Comparison of ENCODE assay signal across 21 cellular contexts in genomic region chr2:84836215-84836614, GRCh38. TPM values are rescaled to one million over a fixed set of nuclear protein-coding genes. Genes with fewer than 3 reads are reported as not detected.
DNase-seq lines count a peak whose midpoint lies in the region; ATAC-seq lines count a peak whose summit lies in the region.
"Had no signal": no experiment of that assay in that cellular context is flagged by ENCODE, and none has a peak within 500 bp of the region (broad histone marks: within the 10 kb centered on the region; RNA-seq: fewer than 3 reads in every experiment).

No MANE protein-coding gene starts in this region.

- H3K27ac Mint-ChIP-seq in activated T-cell treated with anti-CD3 and anti-CD28 coated beads, Interleukin-2, amount 50 U/mL, for 72 hours, result peak overlapping the region; percentile 38
- peak overlapping the region in 4 of 7 donors; percentile 39 to 85 (median 80) for H3K27ac Mint-ChIP-seq in CD4-positive, alpha-beta memory T cell
- H3K27ac Mint-ChIP-seq in activated T-helper 17 cell treated with anti-CD3 and anti-CD28 coated beads, Interleukin-2, amount 50 U/mL, for 72 hours, result peak overlapping the region; percentile 22
- peak overlapping the region in 8 of 10 donors; percentile 43 to 93 (median 77) for H3K27ac Mint-ChIP-seq in naive thymus-derived CD8-positive, alpha-beta T cell
- H3K27ac Mint-ChIP-seq: H9, HFFc6, IgD-negative memory B cell had no signal

- no peak overlapping the region for H3K4me3 Mint-ChIP-seq in activated T-cell treated with anti-CD3 and anti-CD28 coated beads, Interleukin-2, amount 50 U/mL, for 72 hours
- H3K4me3 Mint-ChIP-seq in CD4-positive, alpha-beta memory T cell, result peak overlapping the region in 4 of 8 donors; percentile 19 to 70 (median 48)
- H3K4me3 Mint-ChIP-seq in activated T-helper 17 cell treated with anti-CD3 and anti-CD28 coated beads, Interleukin-2, amount 50 U/mL, for 72 hours, result no peak overlapping the region
- H3K4me3 Mint-ChIP-seq in naive thymus-derived CD8-positive, alpha-beta T cell, result peak overlapping the region in 7 of 10 donors; percentile 10 to 37 (median 23)
- H3K4me3 Mint-ChIP-seq: H9, HFFc6 had no signal

- H3K4me1 ChIP-seq in CD4-positive, alpha-beta memory T cell (ENCODE audit: insufficient read depth, low read length), result peaks cover 87% of the 10 kb centered on the region
- H3K4me1 ChIP-seq: Caco-2 had no signal

- H3K36me3 ChIP-seq in CD4-positive, alpha-beta memory T cell (ENCODE audit: insufficient read depth, low read length), result peaks cover 22% of the 10 kb centered on the region
- H3K36me3 ChIP-seq: SJSA1 had no signal

- H3K4me3 ChIP-seq in CD4-positive, alpha-beta memory T cell (ENCODE audit: low read length in 2 of 2), result no peak overlapping the region
- H3K4me3 ChIP-seq: GM23248, PC-9, SJSA1 had no signal

- DNase-seq in activated T-cell treated with anti-CD3 and anti-CD28 coated beads, Interleukin-2, amount 50 U/mL, for 72 hours, result no peak
- DNase-seq in activated T-cell treated with anti-CD3 and anti-CD28 coated beads, Interleukin-2, amount 50 U/mL, for 1 hour, result no peak
- DNase-seq in CD4-positive, alpha-beta memory T cell, result no peak
- no peak for DNase-seq in naive thymus-derived CD8-positive, alpha-beta T cell
- DNase-seq in SW480 (ENCODE audit: low spot score), result no peak
- DNase-seq: Caco-2, GM23248, H9, HFFc6, NCI-H1105 treated with DMSO at 0.1 percent for 48 hours, NCI-H146, NCI-H2029, NCI-H446, NCI-H524 treated with DMSO at 0.1 percent for 48 hours, NCI-H774, PC-9, Right ventricle myocardium superior had no signal

- ATAC-seq in activated T-cell treated with anti-CD3 and anti-CD28 coated beads, Interleukin-2, amount 50 U/mL, for 72 hours (replicated peaks in 1 of 2), result no peak
- no peak for ATAC-seq in activated T-helper 17 cell treated with anti-CD3 and anti-CD28 coated beads, Interleukin-2, amount 50 U/mL, for 72 hours (replicated peaks)
- ATAC-seq in naive thymus-derived CD8-positive, alpha-beta T cell, result no peak
- ATAC-seq in HG03108 (IDR thresholded peaks at IDR 0.05; ENCODE audit: unreplicated experiment), result no peak

- POLR2A ChIA-PET in CD4-positive, alpha-beta memory T cell (lab: Charles Lee; ENCODE audit: partially characterized antibody), result interaction anchor here (2.0 to 4.3 kb wide), 3 partner anchors 10 to 14 kb away, joined by 8 to 31 read pairs (median 18); no protein-coding TSS in a partner anchor
- POLR2A ChIA-PET in naive thymus-derived CD8-positive, alpha-beta T cell (lab: Charles Lee), result interaction anchor here (0.7 to 5.1 kb wide), 2 partner anchors 13 to 72 kb away, joined by 3 to 44 read pairs; no protein-coding TSS in a partner anchor

- no peaks in the 10 kb centered on the region for H3K27me3 ChIP-seq in CD4-positive, alpha-beta memory T cell (ENCODE audit: insufficient read depth, low read length)
- H3K27me3 ChIP-seq: SJSA1 had no signal

- peaks cover 2 to 9% of the 10 kb centered on the region in 2 donors for H3K9me3 Mint-ChIP-seq in activated T-cell treated with anti-CD3 and anti-CD28 coated beads, Interleukin-2, amount 50 U/mL, for 72 hours
- peaks cover 2 to 22% (median 10%) of the 10 kb centered on the region in 8 donors for H3K9me3 Mint-ChIP-seq in CD4-positive, alpha-beta memory T cell
- peaks cover 3% of the 10 kb centered on the region for H3K9me3 Mint-ChIP-seq in activated T-helper 17 cell treated with anti-CD3 and anti-CD28 coated beads, Interleukin-2, amount 50 U/mL, for 72 hours
- H3K9me3 Mint-ChIP-seq in naive thymus-derived CD8-positive, alpha-beta T cell, result peaks cover 0 to 14% (median 9%) of the 10 kb centered on the region in 9 donors

- peaks cover 25% of the 10 kb centered on the region for H3K4me1 Mint-ChIP-seq in activated T-cell treated with anti-CD3 and anti-CD28 coated beads, Interleukin-2, amount 50 U/mL, for 72 hours (ENCODE audit: low read depth)
- H3K4me1 Mint-ChIP-seq in CD4-positive, alpha-beta memory T cell, result peaks cover 57 to 75% (median 63%) of the 10 kb centered on the region in 4 donors
- peaks cover 48% of the 10 kb centered on the region for H3K4me1 Mint-ChIP-seq in activated T-helper 17 cell treated with anti-CD3 and anti-CD28 coated beads, Interleukin-2, amount 50 U/mL, for 72 hours
- peaks cover 57 to 76% (median 59%) of the 10 kb centered on the region in 4 donors for H3K4me1 Mint-ChIP-seq in naive thymus-derived CD8-positive, alpha-beta T cell

- CTCF ChIA-PET in CD4-positive, alpha-beta memory T cell (lab: Charles Lee; ENCODE audit: partially characterized antibody), result no interaction called here

- H3K36me3 Mint-ChIP-seq in activated T-cell treated with anti-CD3 and anti-CD28 coated beads, Interleukin-2, amount 50 U/mL, for 72 hours (ENCODE audit: insufficient read depth in 2 of 2), result peaks cover 25 to 37% of the 10 kb centered on the region in 2 donors
- H3K36me3 Mint-ChIP-seq in CD4-positive, alpha-beta memory T cell, result peaks cover 73 to 75% of the 10 kb centered on the region in 2 donors
- peaks cover 48% of the 10 kb centered on the region for H3K36me3 Mint-ChIP-seq in activated T-helper 17 cell treated with anti-CD3 and anti-CD28 coated beads, Interleukin-2, amount 50 U/mL, for 72 hours (ENCODE audit: low read depth)
- H3K36me3 Mint-ChIP-seq in naive thymus-derived CD8-positive, alpha-beta T cell, result peaks cover 18 to 76% (median 50%) of the 10 kb centered on the region in 3 donors

- H3K27ac ChIP-seq in CD4-positive, alpha-beta memory T cell (ENCODE audit: low read depth, low read length), result no peak overlapping the region
- H3K27ac ChIP-seq: GM23248, PC-9, SJSA1 had no signal

- H3K27me3 Mint-ChIP-seq in activated T-cell treated with anti-CD3 and anti-CD28 coated beads, Interleukin-2, amount 50 U/mL, for 72 hours (ENCODE audit: low read depth), result no peaks in the 10 kb centered on the region
- no peaks in the 10 kb centered on the region for H3K27me3 Mint-ChIP-seq in CD4-positive, alpha-beta memory T cell
- H3K27me3 Mint-ChIP-seq in activated T-helper 17 cell treated with anti-CD3 and anti-CD28 coated beads, Interleukin-2, amount 50 U/mL, for 72 hours, result no peaks in the 10 kb centered on the region
- H3K27me3 Mint-ChIP-seq in naive thymus-derived CD8-positive, alpha-beta T cell, result no peaks in the 10 kb centered on the region

- intact Hi-C loops in CD4-positive, alpha-beta memory T cell (cut with micrococcal nuclease), result no loop called here

- no peaks in the 10 kb centered on the region for H3K9me3 ChIP-seq in CD4-positive, alpha-beta memory T cell (ENCODE audit: control insufficient read depth in 1 of 2, low read length in 2 of 2)
- H3K9me3 ChIP-seq: SJSA1 had no signal

RNA-seq across cellular contexts. Expression of gene TRABD2A, which starts 44.7 kb away (rescaled TPM):
- total RNA-seq in activated T-cell treated with anti-CD3 and anti-CD28 coated beads, Interleukin-2, amount 50 U/mL, for 72 hours, result 10 to 100 TPM; 35.1 to 39.4 TPM
- 10 to 100 TPM; 83.3 to 90.7 TPM for total RNA-seq in CD4-positive, alpha-beta memory T cell
- 10 to 100 TPM; 67.1 to 81.2 TPM for polyA plus RNA-seq in CD4-positive, alpha-beta memory T cell
- 10 to 100 TPM; 28.6 to 32.3 TPM for total RNA-seq in activated T-helper 17 cell treated with anti-CD3 and anti-CD28 coated beads, Interleukin-2, amount 50 U/mL, for 72 hours
- total RNA-seq in naive thymus-derived CD8-positive, alpha-beta T cell, result 100 to 1,000 TPM; 165 to 168 TPM
- polyA plus RNA-seq in naive thymus-derived CD8-positive, alpha-beta T cell, result 100 to 1,000 TPM in 2 of 3 donors, 10 to 100 TPM in 1; 70.1 to 173 (median 104) TPM

Comparison
In these comparisons a context has a peak if more than half of its experiments do, and no peak if none do; other contexts are left out.
1. H3K27ac Mint-ChIP-seq: peak in every context shown above with its lines; median percentile 80 in CD4-positive, alpha-beta memory T cell; 77 in naive thymus-derived CD8-positive, alpha-beta T cell; 38 in activated T-cell treated with anti-CD3 and anti-CD28 coated beads, Interleukin-2, amount 50 U/mL, for 72 hours; 22 in activated T-helper 17 cell treated with anti-CD3 and anti-CD28 coated beads, Interleukin-2, amount 50 U/mL, for 72 hours.
2. H3K4me3 Mint-ChIP-seq: peak in naive thymus-derived CD8-positive, alpha-beta T cell (7 of 10); none in activated T-cell treated with anti-CD3 and anti-CD28 coated beads, Interleukin-2, amount 50 U/mL, for 72 hours (0 of 2) and activated T-helper 17 cell treated with anti-CD3 and anti-CD28 coated beads, Interleukin-2, amount 50 U/mL, for 72 hours (single experiment).